15 cellular contexts compared by ENCODE assay signal in the genomic region with DNA sequence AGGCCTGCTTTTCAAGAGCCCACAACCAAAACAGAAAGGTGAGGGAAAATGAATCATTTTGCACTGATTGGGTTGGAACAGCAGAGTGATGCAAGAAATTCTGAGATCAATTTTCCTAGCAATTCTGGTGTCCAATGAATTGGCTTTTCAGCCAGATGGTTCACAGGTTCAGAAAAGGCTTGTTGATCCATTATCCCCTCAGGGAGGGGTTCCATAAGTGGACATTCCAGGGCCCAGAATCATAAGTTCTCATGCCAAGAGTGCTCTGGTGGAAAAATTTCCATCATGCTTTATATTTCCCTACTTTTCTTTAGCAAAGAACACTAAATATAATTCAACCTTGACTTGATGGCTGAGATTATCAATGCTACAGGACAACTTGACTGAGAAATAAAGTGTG. TPM values are rescaled to one million over a fixed set of nuclear protein-coding genes. Genes with fewer than 3 reads are reported as not detected.
DNase-seq lines count a peak whose midpoint lies in the region; ATAC-seq and TF ChIP-seq lines count a peak whose summit lies in the region.
"Had no signal": no experiment of that assay in that cellular context is flagged by ENCODE, and none has a peak within 500 bp of the region (broad histone marks: within the 10 kb centered on the region; RNA-seq: fewer than 3 reads in every experiment).

No MANE protein-coding gene starts in this region.

- H3K9ac ChIP-seq in mammary epithelial cell (ENCODE audit: insufficient read depth, low read length): no peak overlapping the region
- no peak overlapping the region for H3K9ac ChIP-seq in neural progenitor cell
- H3K9ac ChIP-seq in H9 (ENCODE audit: extremely low read depth, insufficient read length, low read length): no peak overlapping the region

- H2AK5ac ChIP-seq in H9 (ENCODE audit: insufficient read length, low read length): no peak overlapping the region

- dilution Hi-C loops in mammary epithelial cell (cut with HindIII; ENCODE audit: low sequenced_read_pairs): no loop called here

- no peak overlapping the region for H3K23ac ChIP-seq in H9 (ENCODE audit: insufficient read length, low read depth, low read length)

- H4K91ac ChIP-seq in H9 (ENCODE audit: insufficient read length, low read depth, low read length): no peak overlapping the region

- H3K18ac ChIP-seq in H9 (ENCODE audit: insufficient read length, low read depth, low read length): no peak overlapping the region

- no peak overlapping the region for H4K8ac ChIP-seq in H9 (replicated peaks; ENCODE audit: insufficient read length, low read depth, low read length)

- CTCF ChIA-PET in mammary epithelial cell (lab: Charles Lee; ENCODE audit: low non-redundant PET): no interaction called here

- ATAC-seq in effector memory CD8-positive, alpha-beta T cell (replicated peaks): no peak
- ATAC-seq: HCT116 had no signal

- H3K9me3 Mint-ChIP-seq in neural progenitor cell: no peaks in the 10 kb centered on the region
- no peaks in the 10 kb centered on the region for H3K9me3 Mint-ChIP-seq in effector memory CD8-positive, alpha-beta T cell
- no peaks in the 10 kb centered on the region for H3K9me3 Mint-ChIP-seq in H9
- H3K9me3 Mint-ChIP-seq: CD4-positive, alpha-beta memory T cell had no signal

- H3K9me3 ChIP-seq in mammary epithelial cell (replicated peaks; ENCODE audit: insufficient read depth, low read length) (no peaks in the 10 kb centered on the region), breast epithelium (no peaks in the 10 kb centered on the region), neural progenitor cell (ENCODE audit: low read depth) (no peaks in the 10 kb centered on the region), H9 (ENCODE audit: control insufficient read depth, low read depth, low read length) (no peaks in the 10 kb centered on the region)

- H3K4me2 ChIP-seq in mammary epithelial cell (ENCODE audit: insufficient read depth, low read depth, low read length): no peak overlapping the region
- H3K4me2 ChIP-seq in neural progenitor cell: no peak overlapping the region
- no peak overlapping the region for H3K4me2 ChIP-seq in H9 (ENCODE audit: insufficient read depth, insufficient read length, low read length)

- H3K4me3 Mint-ChIP-seq in neural progenitor cell: no peak overlapping the region
- H3K4me3 Mint-ChIP-seq in effector memory CD8-positive, alpha-beta T cell: no peak overlapping the region
- H3K4me3 Mint-ChIP-seq in H9: no peak overlapping the region
- H3K4me3 Mint-ChIP-seq: CD4-positive, alpha-beta memory T cell had no signal

- no peak overlapping the region for H3K14ac ChIP-seq in H9 (ENCODE audit: insufficient read depth, low read length)

- peak overlapping the region; percentile 39 for H3K27ac Mint-ChIP-seq in neural progenitor cell
- H3K27ac Mint-ChIP-seq in effector memory CD8-positive, alpha-beta T cell: no peak overlapping the region
- no peak overlapping the region; a peak in 1 of 7 replicates for H3K27ac Mint-ChIP-seq in H9
- H3K27ac Mint-ChIP-seq: CD4-positive, alpha-beta memory T cell had no signal

- no peaks in the 10 kb centered on the region for H3K79me2 ChIP-seq in mammary epithelial cell (ENCODE audit: insufficient read depth, low read length)
- no peaks in the 10 kb centered on the region for H3K79me2 ChIP-seq in neural progenitor cell (ENCODE audit: low read depth)
- no peaks in the 10 kb centered on the region for H3K79me2 ChIP-seq in H9 (ENCODE audit: insufficient read depth, low read length)

- no peak overlapping the region for H2BK12ac ChIP-seq in H9 (ENCODE audit: insufficient read length, low read depth, low read length)

- H3K27me3 ChIP-seq in mammary epithelial cell (ENCODE audit: insufficient read depth, low read length) (no peaks in the 10 kb centered on the region), breast epithelium (no peaks in the 10 kb centered on the region), neural progenitor cell (no peaks in the 10 kb centered on the region), H9 (ENCODE audit: insufficient read depth, low read length) (no peaks in the 10 kb centered on the region)

- no peak for TF ChIP-seq CTCF in mammary epithelial cell (conservative IDR thresholded peaks at IDR 0.05 in 1 of 2, IDR thresholded peaks at IDR 0.05 in 1 of 2; ENCODE audit: extremely low read depth in 1 of 2, insufficient read depth in 1 of 2, low read depth in 1 of 2, low read length in 2 of 2)
- no peak for TF ChIP-seq CTCF in breast epithelium (IDR thresholded peaks at IDR 0.05)
- no peak for TF ChIP-seq CTCF in fibroblast of the aortic adventitia (IDR thresholded peaks at IDR 0.05; ENCODE audit: insufficient read depth, low read length)
- no peak for TF ChIP-seq CTCF in neural progenitor cell (IDR thresholded peaks at IDR 0.05)
- TF ChIP-seq CTCF in H9 (conservative IDR thresholded peaks at IDR 0.05): no peak

- BruUV-seq in mammary epithelial cell (replicated peaks; lab: Mats Ljungman, UMichigan): no TSS peak

- H3K36me3 Mint-ChIP-seq in neural progenitor cell: peaks cover 3% of the 10 kb centered on the region
- no peaks in the 10 kb centered on the region for H3K36me3 Mint-ChIP-seq in effector memory CD8-positive, alpha-beta T cell (ENCODE audit: insufficient read depth)
- no peaks in the 10 kb centered on the region for H3K36me3 Mint-ChIP-seq in H9 (ENCODE audit: insufficient read depth in 1 of 3, low read depth in 3 of 3)
- H3K36me3 Mint-ChIP-seq: CD4-positive, alpha-beta memory T cell had no signal

- DNase-seq in mammary epithelial cell: no peak
- no peak for DNase-seq in breast epithelium (ENCODE audit: low spot score in 2 of 2)
- DNase-seq in fibroblast of the aortic adventitia (ENCODE audit: low read depth): peak; percentile 11
- DNase-seq in neural progenitor cell (ENCODE audit: low spot score): no peak
- DNase-seq in effector memory CD8-positive, alpha-beta T cell: no peak
- DNase-seq in stimulated activated CD4-positive, alpha-beta T cell treated with anti-CD3 and anti-CD28 coated beads, Interleukin-15, amount 100 ng/mL, for 24 hours: no peak
- no peak for DNase-seq in H9
- no peak for DNase-seq in 8988T
- DNase-seq: CD4-positive, alpha-beta memory T cell; COR-L47; GF-D8 had no signal

- H3K56ac ChIP-seq in H9 (ENCODE audit: insufficient read length, low read depth, low read length): no peak overlapping the region

- no peak for TF ChIP-seq POLR2A in breast epithelium (IDR thresholded peaks at IDR 0.05)

- no peak overlapping the region for H2BK15ac ChIP-seq in H9 (ENCODE audit: low read depth, low read length)

- H3K23me2 ChIP-seq in H9 (ENCODE audit: insufficient read length, low read depth, low read length, poor library complexity, severe bottlenecking): peaks cover 2% of the 10 kb centered on the region

- H3K27ac ChIP-seq in mammary epithelial cell (ENCODE audit: insufficient read depth, low read depth, low read length): no peak overlapping the region
- H3K27ac ChIP-seq in breast epithelium: no peak overlapping the region
- H3K27ac ChIP-seq in neural progenitor cell: no peak overlapping the region
- no peak overlapping the region for H3K27ac ChIP-seq in H9 (ENCODE audit: insufficient read length, low read depth, low read length)
- H3K27ac ChIP-seq: 22Rv1, C4-2B had no signal

- H3K4me3 ChIP-seq in mammary epithelial cell (replicated peaks in 1 of 3; ENCODE audit: insufficient read depth in 1 of 3, low read depth in 2 of 3, low read length in 3 of 3) (no peak overlapping the region), breast epithelium (no peak overlapping the region), fibroblast of the aortic adventitia (ENCODE audit: low read depth, low read length) (no peak overlapping the region), neural progenitor cell (no peak overlapping the region)

- H2AFZ ChIP-seq in mammary epithelial cell (ENCODE audit: low read depth, low read length) (peak overlapping the region; percentile 27), neural progenitor cell (replicated peaks) (no peak overlapping the region), H9 (ENCODE audit: low read length) (no peak overlapping the region)

- H3K36me3 ChIP-seq in mammary epithelial cell (ENCODE audit: insufficient read depth, low read length) (no peaks in the 10 kb centered on the region), breast epithelium (no peaks in the 10 kb centered on the region), neural progenitor cell (no peaks in the 10 kb centered on the region)

- no peak overlapping the region for H2BK20ac ChIP-seq in H9 (ENCODE audit: low read depth, low read length, poor library complexity, severe bottlenecking)

- H3K4ac ChIP-seq in H9 (ENCODE audit: low read depth, low read length): no peak overlapping the region

- in situ Hi-C loops in mammary epithelial cell (cut with MboI; ENCODE audit: low sequenced_read_pairs in 2 of 2): no loop called here

- no peak overlapping the region for H3T11ph ChIP-seq in H9 (ENCODE audit: low read length)

- H2BK120ac ChIP-seq in H9 (ENCODE audit: low read depth, low read length, poor library complexity, severe bottlenecking): no peak overlapping the region

- H2BK5ac ChIP-seq in H9 (ENCODE audit: insufficient read length, low read length): no peak overlapping the region

- intact Hi-C loops in mammary epithelial cell (cut with micrococcal nuclease) (no loop called here), breast epithelium (cut with DNase I; ENCODE audit: low total_unique reads) (loop anchor here (5.0 kb wide), 1 partner anchor 972 kb away; no protein-coding TSS in a partner anchor)

- H3K27me3 Mint-ChIP-seq in neural progenitor cell (ENCODE audit: insufficient read depth, low read depth) (peaks cover 2% of the 10 kb centered on the region), H9 (ENCODE audit: low read depth) (no peaks in the 10 kb centered on the region; the same call in none of the 2 replicates)
- no peaks in the 10 kb centered on the region for H3K27me3 Mint-ChIP-seq in effector memory CD8-positive, alpha-beta T cell

- H3K4me1 ChIP-seq in mammary epithelial cell (ENCODE audit: insufficient read depth, low read length) (peaks cover 29% of the 10 kb centered on the region), breast epithelium (no peaks in the 10 kb centered on the region), neural progenitor cell (no peaks in the 10 kb centered on the region), H9 (ENCODE audit: insufficient read depth, low read length) (peaks cover 9% of the 10 kb centered on the region)

- no peaks in the 10 kb centered on the region for H3K79me1 ChIP-seq in H9 (ENCODE audit: insufficient read depth, low read depth, low read length, poor library complexity, severe bottlenecking)

- no peak overlapping the region for H4K5ac ChIP-seq in H9 (ENCODE audit: insufficient read length, low read depth, low read length)

- H3K4me1 Mint-ChIP-seq in neural progenitor cell: no peaks in the 10 kb centered on the region
- H3K4me1 Mint-ChIP-seq in effector memory CD8-positive, alpha-beta T cell (ENCODE audit: low read depth in 2 of 2): no peaks in the 10 kb centered on the region
- H3K4me1 Mint-ChIP-seq in H9: peaks cover 3 to 4% of the 10 kb centered on the region in 2 experiments; a peak in 3 of 4 replicates
- H3K4me1 Mint-ChIP-seq: CD4-positive, alpha-beta memory T cell had no signal

- H4K20me1 ChIP-seq in mammary epithelial cell (ENCODE audit: insufficient read depth, low read length) (no peaks in the 10 kb centered on the region), neural progenitor cell (ENCODE audit: low read depth) (no peaks in the 10 kb centered on the region), H9 (ENCODE audit: control insufficient read depth, insufficient read depth, insufficient read length) (no peaks in the 10 kb centered on the region)

- H3F3A ChIP-seq in neural progenitor cell (ENCODE audit: low read depth): no peaks in the 10 kb centered on the region

RNA-seq across cellular contexts. Expression of a gene that starts 16.2 kb away (rescaled TPM):
- total RNA-seq in mammary epithelial cell: not detected
- not detected for polyA plus RNA-seq in mammary epithelial cell
- polyA minus RNA-seq in mammary epithelial cell: not detected
- total RNA-seq in breast epithelium: 1 to 10 TPM in 1 of 3 donors, not detected in 2; 1.3 TPM
- not detected in 2 replicates for total RNA-seq in fibroblast of the aortic adventitia (ENCODE audit: low replicate concordance)
- not detected in 2 replicates for total RNA-seq in neural progenitor cell (ENCODE audit: low replicate concordance)
- total RNA-seq in H9 (2021): not detected in 2 replicates
- total RNA-seq: CD4-positive, alpha-beta memory T cell; H4 had no signal
- polyA plus RNA-seq: CD4-positive, alpha-beta memory T cell had no signal
